In genomic region chr18:36672437-36673344, GRCh38 we compare ENCODE assay signal across 7 cellular contexts.
DNase-seq lines count a peak whose midpoint lies in the region; ATAC-seq, FAIRE-seq and TF ChIP-seq lines count a peak whose summit lies in the region.

No MANE protein-coding gene starts in this region.

- intact Hi-C loops in IMR-90 (cut with micrococcal nuclease) = no loop called here
- intact Hi-C loops in activated naive CD4-positive, alpha-beta T cell treated with anti-CD3 and anti-CD28 coated beads for 36 hours (cut with micrococcal nuclease) = no loop called here

- peak; percentile 77 for ATAC-seq in GM19372 (IDR thresholded peaks at IDR 0.05; ENCODE audit: low read depth, unreplicated experiment)
- peak; percentile 80 for ATAC-seq in IMR-90 (ENCODE audit: low read depth)

- peak overlapping the region; percentile 76 for H2BK5ac ChIP-seq in IMR-90 (ENCODE audit: low read depth, low read length, poor library complexity, severe bottlenecking)

- 0 out of 3 replicates have a peak overlapping the region, but pooled peaks have one; percentile 21 for H2BK15ac ChIP-seq in IMR-90 (ENCODE audit: low read depth, low read length)

- H4K5ac ChIP-seq in IMR-90 (ENCODE audit: low read depth, low read length) = peak overlapping the region; percentile 74

- BruUV-seq in IMR-90 (replicated peaks; lab: Mats Ljungman, UMichigan) = no TSS peak

- H2AFZ ChIP-seq in IMR-90 (replicated peaks; ENCODE audit: low read length, poor library complexity) (peak overlapping the region; percentile 72), keratinocyte (ENCODE audit: control insufficient read depth, low read length) (peak overlapping the region; percentile 55)

- no peak overlapping the region for H3K27ac Mint-ChIP-seq in activated naive CD4-positive, alpha-beta T cell treated with anti-CD3 and anti-CD28 coated beads for 36 hours

- dilution Hi-C loops in IMR-90 (cut with HindIII; ENCODE audit: low sequenced_read_pairs, unreplicated experiment) = no loop called here
- dilution Hi-C loops in keratinocyte (cut with MboI; ENCODE audit: extremely low pct_ligation_motif_present, low sequenced_read_pairs) = no loop called here

- TF ChIP-seq POLR2A in IMR-90 (IDR thresholded peaks at IDR 0.05; ENCODE audit: low read depth, low read length) = no peak

- H3K18ac ChIP-seq in IMR-90 (ENCODE audit: low read depth, low read length) = peak overlapping the region; percentile 96

- no peak overlapping the region for H3K4me3 Mint-ChIP-seq in activated naive CD4-positive, alpha-beta T cell treated with anti-CD3 and anti-CD28 coated beads for 36 hours

- in situ Hi-C loops in IMR-90 (cut with MboI; ENCODE audit: low sequenced_read_pairs) = no loop called here

- H4K20me1 ChIP-seq in IMR-90 (ENCODE audit: insufficient read depth, low read length) = no peaks in the 10 kb centered on the region
- no peaks in the 10 kb centered on the region for H4K20me1 ChIP-seq in keratinocyte (ENCODE audit: control insufficient read depth, extremely low read depth, insufficient read depth, low read length)

- peak overlapping the region; percentile 48 for H2BK120ac ChIP-seq in IMR-90 (ENCODE audit: low read depth, low read length)

- peak overlapping the region; percentile 63; the same call in 1 of the 2 replicates for H3K9ac ChIP-seq in IMR-90 (ENCODE audit: low read depth, low read length)
- peak overlapping the region; percentile 51 for H3K9ac ChIP-seq in keratinocyte (ENCODE audit: control insufficient read depth, extremely low read depth, insufficient read depth, low read length)

- peak overlapping the region; percentile 18 for H3K4ac ChIP-seq in IMR-90 (ENCODE audit: low read depth, low read length)

- H3K4me1 Mint-ChIP-seq in activated naive CD4-positive, alpha-beta T cell treated with anti-CD3 and anti-CD28 coated beads for 36 hours (ENCODE audit: low read depth) = no peaks in the 10 kb centered on the region

- 0 out of 4 replicates have a peak, but pooled peaks cover 0 to 6% of the 10 kb centered on the region in 2 experiments for H3K79me1 ChIP-seq in IMR-90 (ENCODE audit: low read depth in 1 of 2, low read length in 2 of 2)

- CTCF ChIA-PET in IMR-90 (lab: Yijun Ruan, JAX) = no interaction called here
- CTCF ChIA-PET in activated naive CD4-positive, alpha-beta T cell treated with anti-CD3 and anti-CD28 coated beads for 36 hours (lab: Charles Lee) = no interaction called here

- no peaks in the 10 kb centered on the region; the same call in 1 of the 2 replicates for H3K9me3 ChIP-seq in IMR-90 (ENCODE audit: control insufficient read depth, insufficient read depth, low read length)
- peaks cover 2% of the 10 kb centered on the region for H3K9me3 ChIP-seq in keratinocyte (ENCODE audit: control insufficient read depth, low read depth, low read length)

- 25% methylated on average over 4 of the region's 11 CpGs; no CpG with 5 or more reads in 1 of the 2 experiments for WGBS in IMR-90 (ENCODE audit: extremely low coverage in 2 of 2, insufficient read length in 1 of 2), 2 experiments

- H3K36me3 ChIP-seq in IMR-90 (ENCODE audit: control insufficient read depth, insufficient read depth, low read length) (no peaks in the 10 kb centered on the region), keratinocyte (ENCODE audit: control insufficient read depth in 2 of 2, extremely low read depth in 1 of 2, insufficient read depth in 2 of 2, low read length in 2 of 2) (no peaks in the 10 kb centered on the region)

- H3K14ac ChIP-seq in IMR-90 (replicated peaks; ENCODE audit: low read depth, low read length) = peak overlapping the region; percentile 55

- peak overlapping the region; percentile 44; the same call in 1 of the 2 replicates for H3K23ac ChIP-seq in IMR-90 (ENCODE audit: low read depth, low read length)

- H3K27me3 Mint-ChIP-seq in activated naive CD4-positive, alpha-beta T cell treated with anti-CD3 and anti-CD28 coated beads for 36 hours (ENCODE audit: low read depth) = peaks cover 11% of the 10 kb centered on the region

- no peak overlapping the region for H2AK9ac ChIP-seq in IMR-90 (replicated peaks; ENCODE audit: low read depth, low read length, poor library complexity)

- H3K9me1 ChIP-seq in IMR-90 (ENCODE audit: insufficient read depth, low read length) (peaks cover 10% of the 10 kb centered on the region), keratinocyte (ENCODE audit: control insufficient read depth, extremely low read depth, insufficient read depth, low read length) (no peaks in the 10 kb centered on the region)

- DNase-seq in IMR-90 = peak; percentile 67
- DNase-seq in SIG-M5 treated with dmso at 0.1 percent for 504 hours (lab: John Stamatoyannopoulos, UW; ENCODE audit: unreplicated experiment) = peak; percentile 90
- peak; percentile 96 for DNase-seq in keratinocyte (ENCODE audit: low read depth, low spot score)
- DNase-seq in activated naive CD4-positive, alpha-beta T cell treated with anti-CD3 and anti-CD28 coated beads for 36 hours = no peak
- no peak for DNase-seq in activated gamma-delta T cell (lab: John Stamatoyannopoulos, UW)
- no peak for DNase-seq in stimulated activated CD4-positive, alpha-beta T cell treated with anti-CD3 and anti-CD28 coated beads, Interleukin-4, amount 100 ng/mL, for 1 hour

- no peak for TF ChIP-seq RAD21 in IMR-90 (IDR thresholded peaks at IDR 0.05; ENCODE audit: low read length)

- H3K36me3 Mint-ChIP-seq in activated naive CD4-positive, alpha-beta T cell treated with anti-CD3 and anti-CD28 coated beads for 36 hours (ENCODE audit: low read depth) = no peaks in the 10 kb centered on the region

- POLR2A ChIA-PET in IMR-90 (lab: Charles Lee; ENCODE audit: unreplicated experiment) = no interaction called here

- peak overlapping the region; percentile 44; the same call in 1 of the 2 replicates for H2AK5ac ChIP-seq in IMR-90 (ENCODE audit: low read depth, low read length)

- H3K27me3 ChIP-seq in IMR-90 (ENCODE audit: control insufficient read depth, insufficient read depth, low read length) = no peaks in the 10 kb centered on the region
- H3K27me3 ChIP-seq in keratinocyte (ENCODE audit: control insufficient read depth, extremely low read depth, insufficient read depth, low read length) = no peaks in the 10 kb centered on the region

- H3K4me2 ChIP-seq in IMR-90 (ENCODE audit: low read depth, low read length) (peak overlapping the region; percentile 88), keratinocyte (ENCODE audit: control insufficient read depth, extremely low read depth, insufficient read depth, low read depth, low read length) (peak overlapping the region; percentile 86)

- no peaks in the 10 kb centered on the region for H3K79me2 ChIP-seq in keratinocyte (ENCODE audit: control insufficient read depth, insufficient read depth, low read length)

- no peak for TF ChIP-seq CTCF in IMR-90 (conservative IDR thresholded peaks at IDR 0.05; ENCODE audit: low read depth, low read length)
- TF ChIP-seq CTCF in keratinocyte (optimal IDR thresholded peaks at IDR 0.05 in 1 of 3, IDR thresholded peaks at IDR 0.05 in 1 of 3, conservative IDR thresholded peaks at IDR 0.05 in 1 of 3; ENCODE audit: extremely low read depth in 1 of 3, insufficient read depth in 2 of 3, low read length in 3 of 3) = no peak

- peak overlapping the region in 1 of 2 experiments; percentile 59; a peak in 2 of 4 replicates for H4K8ac ChIP-seq in IMR-90 (ENCODE audit: low read depth in 2 of 2, low read length in 2 of 2)

- H3K9me3 Mint-ChIP-seq in activated naive CD4-positive, alpha-beta T cell treated with anti-CD3 and anti-CD28 coated beads for 36 hours = no peaks in the 10 kb centered on the region

- H3K4me1 ChIP-seq in IMR-90 (ENCODE audit: control insufficient read depth, insufficient read depth, low read length) (peaks cover 17% of the 10 kb centered on the region), keratinocyte (ENCODE audit: control insufficient read depth, extremely low read depth, insufficient read depth, low read length) (peaks cover 18% of the 10 kb centered on the region)

- H3K4me3 ChIP-seq in IMR-90 (ENCODE audit: insufficient read depth, low read depth, low read length) (peak overlapping the region; percentile 29; the same call in 1 of the 2 replicates), keratinocyte (ENCODE audit: control insufficient read depth in 2 of 3, extremely low read depth in 1 of 3, insufficient read depth in 2 of 3, low read depth in 1 of 3, low read length in 3 of 3) (peak overlapping the region in 2 of 3 experiments; percentile 46 to 61)

- peak overlapping the region; percentile 76 for H3K27ac ChIP-seq in IMR-90 (ENCODE audit: insufficient read depth, low read length)
- H3K27ac ChIP-seq in keratinocyte (ENCODE audit: control insufficient read depth, insufficient read depth, low read length) = peak overlapping the region; percentile 56

- H2BK20ac ChIP-seq in IMR-90 (ENCODE audit: low read depth, low read length) = peak overlapping the region; percentile 16; the same call in 1 of the 2 replicates

- peak overlapping the region; percentile 43 for H4K91ac ChIP-seq in IMR-90 (ENCODE audit: insufficient read depth, low read depth, low read length)

- FAIRE-seq in keratinocyte (lab: Jason Lieb, UNC) = peak; percentile 90

- peak overlapping the region; percentile 42; the same call in 1 of the 2 replicates for H3K56ac ChIP-seq in IMR-90 (ENCODE audit: extremely low read depth, insufficient read depth, low read length)

TF ChIP-seq in IMR-90, 13 proteins besides CTCF, POLR2A, EP300 and RAD21:
- peak; percentile 14; the same call in 1 of the 2 replicates for TF ChIP-seq MAFK (IDR thresholded peaks at IDR 0.05; ENCODE audit: low read depth, low read length)
- no peak for TF ChIP-seq MAZ (IDR thresholded peaks at IDR 0.05; ENCODE audit: borderline replicate concordance, low read depth, low read length)
- no peak for TF ChIP-seq USF2 (IDR thresholded peaks at IDR 0.05; ENCODE audit: low read depth, low read length)
- TF ChIP-seq FOS (IDR thresholded peaks at IDR 0.05; ENCODE audit: low read depth, low read length) = no peak
- peak; percentile 96 for TF ChIP-seq CEBPB (IDR thresholded peaks at IDR 0.05; ENCODE audit: low read depth, low read length)

Comparison
In these comparisons a context has a peak if more than half of its experiments do, and no peak if none do; other contexts are left out.
1. DNase-seq: peak in IMR-90 (single experiment), SIG-M5 treated with dmso at 0.1 percent for 504 hours (single experiment) and keratinocyte (single experiment); none in activated naive CD4-positive, alpha-beta T cell treated with anti-CD3 and anti-CD28 coated beads for 36 hours (single experiment), activated gamma-delta T cell (single experiment) and stimulated activated CD4-positive, alpha-beta T cell treated with anti-CD3 and anti-CD28 coated beads, Interleukin-4, amount 100 ng/mL, for 1 hour (single experiment).